Comparison of ENCODE assay signal across 27 cellular contexts in genomic region chr22:28953976-28954880, GRCh38.
"Had no signal": no experiment of that assay in that cellular context is flagged by ENCODE, and none has a peak within 500 bp of the region (broad histone marks: within the 10 kb centered on the region; RNA-seq: fewer than 3 reads in every experiment).

No MANE protein-coding gene starts in this region.

- ATAC-seq: activated CD8-positive, alpha-beta memory T cell treated with anti-CD3 and anti-CD28 coated beads, Interleukin-2, amount 10 ng/mL, durations not matched to agents 7 days and 5 days; activated T-helper 17 cell treated with anti-CD3 and anti-CD28 coated beads, Interleukin-2, amount 50 U/mL, for 72 hours; gastroesophageal sphincter; heart left ventricle; SK-N-SH treated with all-trans-retinoic acid at 6 μM for 48 hours; stimulated activated naive CD8-positive, alpha-beta T cell treated with anti-CD3 and anti-CD28 coated beads, Interleukin-15, amount 100 ng/mL, for 72 hours had no signal

- H3K36me3 ChIP-seq: esophagus muscularis mucosa, gastroesophageal sphincter, heart left ventricle, suprapubic skin, upper lobe of right lung had no signal

- H3K9me3 ChIP-seq: esophagus muscularis mucosa, gastroesophageal sphincter, heart left ventricle, suprapubic skin, upper lobe of right lung had no signal

- FAIRE-seq: bronchial epithelial cell, endothelial cell of umbilical vein, small intestine had no signal

- H3K4me3 ChIP-seq: esophagus muscularis mucosa, gastroesophageal sphincter, heart left ventricle, suprapubic skin, upper lobe of right lung had no signal

- H3K27me3 ChIP-seq: esophagus muscularis mucosa, gastroesophageal sphincter, heart left ventricle, suprapubic skin, upper lobe of right lung had no signal

- H3K27ac ChIP-seq: suprapubic skin, upper lobe of right lung had no signal

- DNase-seq: activated B cell treated with CpG ODN at 0.5 μM for 24 hours; activated CD4-positive, alpha-beta memory T cell treated with anti-CD3 and anti-CD28 coated beads for 36 hours; activated CD4-positive, alpha-beta T cell treated with anti-CD3 and anti-CD28 coated beads for 4 hours; activated CD8-positive, alpha-beta memory T cell treated with anti-CD3 and anti-CD28 coated beads, Interleukin-2, amount 10 ng/mL, durations not matched to agents 7 days and 5 days; activated naive CD4-positive, alpha-beta T cell; activated naive CD8-positive, alpha-beta T cell treated with anti-CD3 and anti-CD28 coated beads for 36 hours; activated T-cell treated with anti-CD3 and anti-CD28 coated beads, Interleukin-2, amount 50 U/mL, for 1 hour; dermis blood vessel endothelial cell; effector memory CD4-positive, alpha-beta T cell; heart left ventricle; immature natural killer cell; natural killer cell; nucleus accumbens; small intestine; stimulated activated CD4-positive, alpha-beta T cell treated with anti-CD3 and anti-CD28 coated beads, Interleukin-15, amount 100 ng/mL, for 24 hours; stimulated activated CD4-positive, alpha-beta T cell treated with anti-CD3 and anti-CD28 coated beads, Interleukin-2, amount 100 ng/mL, for 48 hours; stimulated activated naive CD8-positive, alpha-beta T cell treated with anti-CD3 and anti-CD28 coated beads, Interleukin-15, amount 100 ng/mL, for 72 hours; T-helper 1 cell; T-helper 9 cell; upper lobe of right lung had no signal
